ENCODE assay signal across 1 cellular context in the genomic region with DNA sequence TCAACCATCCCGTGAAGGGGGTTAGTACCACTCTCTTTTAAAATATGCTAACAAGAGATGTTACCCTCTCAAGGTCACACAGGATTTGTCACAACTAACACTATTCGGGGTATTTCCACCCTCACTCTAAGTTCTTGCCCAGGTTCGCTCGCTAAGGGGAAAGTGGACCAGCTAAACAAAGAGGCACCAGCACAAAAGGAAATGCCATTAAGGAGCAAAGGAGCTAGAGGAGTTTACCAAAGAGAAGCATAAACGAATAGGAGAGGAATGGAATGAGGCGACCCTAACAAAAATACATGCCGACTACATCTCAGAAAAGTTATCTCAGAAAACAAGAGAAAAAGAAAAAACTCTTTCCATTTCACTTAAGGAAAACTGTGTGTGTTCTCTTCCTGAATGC.
TF ChIP-seq lines count a peak whose summit lies in the region.

No MANE protein-coding gene starts in this region.

TF ChIP-seq in K562, 482 proteins besides CTCF, POLR2A, EP300 and RAD21:
- TF ChIP-seq PHF21A (IDR thresholded peaks at IDR 0.05; ENCODE audit: borderline replicate concordance, low read depth) = no peak
- no peak for TF ChIP-seq ETV5 (CRISPR knock-in tag; IDR thresholded peaks at IDR 0.05; ENCODE audit: low read depth)
- TF ChIP-seq, protein P1, sequence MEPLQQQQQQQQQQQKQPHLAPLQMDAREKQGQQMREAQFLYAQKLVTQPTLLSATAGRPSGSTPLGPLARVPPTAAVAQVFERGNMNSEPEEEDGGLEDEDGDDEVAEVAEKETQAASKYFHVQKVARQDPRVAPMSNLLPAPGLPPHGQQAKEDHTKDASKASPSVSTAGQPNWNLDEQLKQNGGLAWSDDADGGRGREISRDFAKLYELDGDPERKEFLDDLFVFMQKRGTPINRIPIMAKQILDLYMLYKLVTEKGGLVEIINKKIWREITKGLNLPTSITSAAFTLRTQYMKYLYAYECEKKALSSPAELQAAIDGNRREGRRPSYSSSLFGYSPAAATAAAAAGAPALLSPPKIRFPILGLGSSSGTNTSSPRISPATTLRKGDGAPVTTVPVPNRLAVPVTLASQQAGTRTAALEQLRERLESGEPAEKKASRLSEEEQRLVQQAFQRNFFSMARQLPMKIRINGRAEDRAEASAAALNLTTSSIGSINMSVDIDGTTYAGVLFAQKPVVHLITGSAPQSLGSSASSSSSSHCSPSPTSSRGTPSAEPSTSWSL (CRISPR knock-in tag; IDR thresholded peaks at IDR 0.05; ENCODE audit: borderline replicate concordance) = no peak
- TF ChIP-seq CBX2 (IDR thresholded peaks at IDR 0.05; ENCODE audit: insufficient read depth, low read length, poor library complexity, severe bottlenecking) = no peak
- no peak for TF ChIP-seq FOXJ3 (CRISPR knock-in tag; IDR thresholded peaks at IDR 0.05)
- no peak for TF ChIP-seq ZNF444 (CRISPR knock-in tag; IDR thresholded peaks at IDR 0.05)
- TF ChIP-seq NUFIP1 (IDR thresholded peaks at IDR 0.05; ENCODE audit: partially characterized antibody) = no peak
- no peak for TF ChIP-seq ATF1 (CRISPR knock-in tag; IDR thresholded peaks at IDR 0.05)
- TF ChIP-seq ATF1 (tag; IDR thresholded peaks at IDR 0.05) = no peak
- TF ChIP-seq, protein P2, sequence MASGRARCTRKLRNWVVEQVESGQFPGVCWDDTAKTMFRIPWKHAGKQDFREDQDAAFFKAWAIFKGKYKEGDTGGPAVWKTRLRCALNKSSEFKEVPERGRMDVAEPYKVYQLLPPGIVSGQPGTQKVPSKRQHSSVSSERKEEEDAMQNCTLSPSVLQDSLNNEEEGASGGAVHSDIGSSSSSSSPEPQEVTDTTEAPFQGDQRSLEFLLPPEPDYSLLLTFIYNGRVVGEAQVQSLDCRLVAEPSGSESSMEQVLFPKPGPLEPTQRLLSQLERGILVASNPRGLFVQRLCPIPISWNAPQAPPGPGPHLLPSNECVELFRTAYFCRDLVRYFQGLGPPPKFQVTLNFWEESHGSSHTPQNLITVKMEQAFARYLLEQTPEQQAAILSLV (tag; IDR thresholded peaks at IDR 0.05) = no peak
- TF ChIP-seq, protein P3, sequence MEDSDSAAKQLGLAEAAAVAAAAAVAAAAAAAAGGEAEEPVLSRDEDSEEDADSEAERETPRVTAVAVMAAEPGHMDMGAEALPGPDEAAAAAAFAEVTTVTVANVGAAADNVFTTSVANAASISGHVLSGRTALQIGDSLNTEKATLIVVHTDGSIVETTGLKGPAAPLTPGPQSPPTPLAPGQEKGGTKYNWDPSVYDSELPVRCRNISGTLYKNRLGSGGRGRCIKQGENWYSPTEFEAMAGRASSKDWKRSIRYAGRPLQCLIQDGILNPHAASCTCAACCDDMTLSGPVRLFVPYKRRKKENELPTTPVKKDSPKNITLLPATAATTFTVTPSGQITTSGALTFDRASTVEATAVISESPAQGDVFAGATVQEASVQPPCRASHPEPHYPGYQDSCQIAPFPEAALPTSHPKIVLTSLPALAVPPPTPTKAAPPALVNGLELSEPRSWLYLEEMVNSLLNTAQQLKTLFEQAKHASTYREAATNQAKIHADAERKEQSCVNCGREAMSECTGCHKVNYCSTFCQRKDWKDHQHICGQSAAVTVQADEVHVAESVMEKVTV (CRISPR knock-in tag; IDR thresholded peaks at IDR 0.05) = no peak
- TF ChIP-seq, protein P4, sequence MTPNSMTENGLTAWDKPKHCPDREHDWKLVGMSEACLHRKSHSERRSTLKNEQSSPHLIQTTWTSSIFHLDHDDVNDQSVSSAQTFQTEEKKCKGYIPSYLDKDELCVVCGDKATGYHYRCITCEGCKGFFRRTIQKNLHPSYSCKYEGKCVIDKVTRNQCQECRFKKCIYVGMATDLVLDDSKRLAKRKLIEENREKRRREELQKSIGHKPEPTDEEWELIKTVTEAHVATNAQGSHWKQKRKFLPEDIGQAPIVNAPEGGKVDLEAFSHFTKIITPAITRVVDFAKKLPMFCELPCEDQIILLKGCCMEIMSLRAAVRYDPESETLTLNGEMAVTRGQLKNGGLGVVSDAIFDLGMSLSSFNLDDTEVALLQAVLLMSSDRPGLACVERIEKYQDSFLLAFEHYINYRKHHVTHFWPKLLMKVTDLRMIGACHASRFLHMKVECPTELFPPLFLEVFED (CRISPR knock-in tag; conservative IDR thresholded peaks at IDR 0.05) = no peak
- TF ChIP-seq TAL1 (IDR thresholded peaks at IDR 0.05) = no peak
- no peak for TF ChIP-seq ETV1 (tag; conservative IDR thresholded peaks at IDR 0.05; ENCODE audit: low read depth)
- no peak for TF ChIP-seq CEBPB (tag; IDR thresholded peaks at IDR 0.05)
- no peak for TF ChIP-seq HLTF (IDR thresholded peaks at IDR 0.05)
- no peak for TF ChIP-seq POLR2G (IDR thresholded peaks at IDR 0.05; ENCODE audit: low read depth, low read length)
- TF ChIP-seq, protein P5, sequence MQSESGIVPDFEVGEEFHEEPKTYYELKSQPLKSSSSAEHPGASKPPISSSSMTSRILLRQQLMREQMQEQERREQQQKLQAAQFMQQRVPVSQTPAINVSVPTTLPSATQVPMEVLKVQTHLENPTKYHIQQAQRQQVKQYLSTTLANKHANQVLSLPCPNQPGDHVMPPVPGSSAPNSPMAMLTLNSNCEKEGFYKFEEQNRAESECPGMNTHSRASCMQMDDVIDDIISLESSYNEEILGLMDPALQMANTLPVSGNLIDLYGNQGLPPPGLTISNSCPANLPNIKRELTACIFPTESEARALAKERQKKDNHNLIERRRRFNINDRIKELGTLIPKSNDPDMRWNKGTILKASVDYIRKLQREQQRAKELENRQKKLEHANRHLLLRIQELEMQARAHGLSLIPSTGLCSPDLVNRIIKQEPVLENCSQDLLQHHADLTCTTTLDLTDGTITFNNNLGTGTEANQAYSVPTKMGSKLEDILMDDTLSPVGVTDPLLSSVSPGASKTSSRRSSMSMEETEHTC (IDR thresholded peaks at IDR 0.05) = no peak
